In genomic region chr1:1013105-1013921, GRCh38 we compare ENCODE assay signal across 8 cellular contexts. TPM values are rescaled to one million over a fixed set of nuclear protein-coding genes. Genes with fewer than 3 reads are reported as not detected.
A peak's percentile ranks its signal among the peaks of the same experiment; 100 is the strongest.
DNase-seq lines count a peak whose midpoint lies in the region; ATAC-seq and TF ChIP-seq lines count a peak whose summit lies in the region.

Gene ISG15, plus strand, starts transcription at chr1:1013497. Its CDS starts 77 bp downstream, at chr1:1013574.

- TF ChIP-seq POLR2A in esophagus muscularis mucosa (IDR thresholded peaks at IDR 0.05; ENCODE audit: low read depth): no peak

- H3K4me3 ChIP-seq in PC-3 (ENCODE audit: low read length) (peak within 1 kb of the TSS; percentile 76), esophagus muscularis mucosa (peak within 1 kb of the TSS; percentile 65 to 76 (median 68))

- H3K36me3 ChIP-seq in PC-3 (ENCODE audit: low read depth, low read length) (no peaks in the 10 kb centered on the region), esophagus muscularis mucosa (no peaks in the 10 kb centered on the region)

- peaks cover 23% of the 10 kb centered on the region for H3K4me1 ChIP-seq in PC-3 (ENCODE audit: insufficient read depth, low read length)
- H3K4me1 ChIP-seq in esophagus muscularis mucosa: peaks cover 18 to 28% (median 24%) of the 10 kb centered on the region in 4 donors

- H3K27ac ChIP-seq in C4-2B (peak within 1 kb of the TSS; percentile 80), PC-3 (ENCODE audit: low read length) (peak within 1 kb of the TSS; percentile 66), esophagus muscularis mucosa (replicated peaks in 1 of 4) (peak within 1 kb of the TSS; percentile 85 to 93 (median 91))

- H4K20me1 ChIP-seq in PC-3 (ENCODE audit: low read length): no peaks in the 10 kb centered on the region

- H3K27me3 ChIP-seq in PC-3 (ENCODE audit: low read length) (no peaks in the 10 kb centered on the region), esophagus muscularis mucosa (no peaks in the 10 kb centered on the region)

- intact Hi-C loops in PC-3 (cut with micrococcal nuclease) (loop anchor here (1.0 to 5.0 kb wide), 2 partner anchors 13 to 104 kb away; partner anchors contain the start of genes C1orf159 and HES4), esophagus muscularis mucosa (cut with DNase I) (no loop called here)

- peaks cover 4% of the 10 kb centered on the region for H3K27me3 Mint-ChIP-seq in activated T-cell treated with anti-CD3 and anti-CD28 coated beads, Interleukin-2, amount 50 U/mL, for 4 hours (ENCODE audit: low read depth)

- H3K36me3 Mint-ChIP-seq in activated T-cell treated with anti-CD3 and anti-CD28 coated beads, Interleukin-2, amount 50 U/mL, for 4 hours (ENCODE audit: insufficient read depth): peaks cover 2% of the 10 kb centered on the region

- H3K79me2 ChIP-seq in PC-3 (ENCODE audit: low read length): peaks cover 22% of the 10 kb centered on the region

- CTCF ChIA-PET in PC-3 (lab: Charles Lee): interaction anchor here (0.7 to 1.5 kb wide), 5 partner anchors 11 to 55 kb away, joined by 3 to 7 read pairs (median 4); no protein-coding TSS in a partner anchor

- H3K4me1 Mint-ChIP-seq in activated T-cell treated with anti-CD3 and anti-CD28 coated beads, Interleukin-2, amount 50 U/mL, for 4 hours (ENCODE audit: low read depth): peaks cover 37% of the 10 kb centered on the region

- peak within 1 kb of the TSS; percentile 49 for H2AFZ ChIP-seq in PC-3 (ENCODE audit: low read length)

- peak within 1 kb of the TSS; percentile 71 for H3K9ac ChIP-seq in PC-3 (ENCODE audit: low read length)

- WGBS in esophagus muscularis mucosa: 6% methylated on average over 21 of the region's 30 CpGs

- TSS peak; percentile 89 for BruUV-seq in PC-3 (replicated peaks; lab: Mats Ljungman, UMichigan)

- TF ChIP-seq EP300 in esophagus muscularis mucosa (IDR thresholded peaks at IDR 0.05): no peak

- no peaks in the 10 kb centered on the region for H3F3A ChIP-seq in PC-3 (ENCODE audit: low read length, unreplicated experiment)

- no peaks in the 10 kb centered on the region for H3K9me3 ChIP-seq in PC-3 (ENCODE audit: low read length)
- no peaks in the 10 kb centered on the region for H3K9me3 ChIP-seq in esophagus muscularis mucosa

- ATAC-seq in GM19324 (IDR thresholded peaks at IDR 0.05; ENCODE audit: low FRiP score, unreplicated experiment): peak; percentile 77
- peak; percentile 77 for ATAC-seq in HG03460 (IDR thresholded peaks at IDR 0.05; ENCODE audit: unreplicated experiment)
- ATAC-seq in PC-3: peak; percentile 72
- peak; percentile 92 for ATAC-seq in activated T-cell treated with anti-CD3 and anti-CD28 coated beads, Interleukin-2, amount 50 U/mL, for 4 hours

- no peaks in the 10 kb centered on the region for H3K9me2 ChIP-seq in PC-3 (replicated peaks; ENCODE audit: low read length)

- H3K9me3 Mint-ChIP-seq in activated T-cell treated with anti-CD3 and anti-CD28 coated beads, Interleukin-2, amount 50 U/mL, for 4 hours: no peaks in the 10 kb centered on the region

- peak within 1 kb of the TSS; percentile 96 for H3K4me2 ChIP-seq in PC-3 (ENCODE audit: low read length)

- peak within 1 kb of the TSS; percentile 91 for H3K4me3 Mint-ChIP-seq in activated T-cell treated with anti-CD3 and anti-CD28 coated beads, Interleukin-2, amount 50 U/mL, for 4 hours

- DNase-seq in PC-3 (peak; percentile 97), esophagus muscularis mucosa (ENCODE audit: extremely low spot score) (peak; percentile 98), myocyte (ENCODE audit: low read depth) (peak; percentile 90)
- peak; percentile 86 for DNase-seq in activated T-cell treated with anti-CD3 and anti-CD28 coated beads, Interleukin-2, amount 50 U/mL, for 4 hours
- peak; percentile 70 to 75 for DNase-seq in stimulated activated CD8-positive, alpha-beta memory T cell treated with anti-CD3 and anti-CD28 coated beads, Interleukin-7, amount 100 ng/mL, for 48 hours (ENCODE audit: extremely low read depth in 1 of 2, low read depth in 1 of 2)

- TF ChIP-seq CTCF in C4-2B (conservative IDR thresholded peaks at IDR 0.05) (no peak), PC-3 (conservative IDR thresholded peaks at IDR 0.05; ENCODE audit: low read depth, low read length) (no peak), esophagus muscularis mucosa (IDR thresholded peaks at IDR 0.05) (peak in 1 of 3 experiments; percentile 23)

- POLR2A ChIA-PET in PC-3 (lab: Charles Lee; ENCODE audit: unreplicated experiment): interaction anchor here (0.6 to 1.2 kb wide), 7 partner anchors 8 to 268 kb away, joined by 3 to 8 read pairs (median 4); no protein-coding TSS in a partner anchor

RNA-seq across cellular contexts. Expression of gene ISG15, which starts in this region (rescaled TPM):
- total RNA-seq in PC-3 (2014; rRNA removed): 749 and 758 TPM in 2 replicates
- 10 to 100 TPM; 22.3 to 23.7 (median 22.9) TPM for total RNA-seq in activated T-cell treated with anti-CD3 and anti-CD28 coated beads, Interleukin-2, amount 50 U/mL, for 4 hours
- 10 to 100 TPM; 39.4 to 74.9 (median 41.1) TPM for total RNA-seq in esophagus muscularis mucosa
- 103 and 148 TPM in 2 replicates for total RNA-seq in myocyte
- 62.8 TPM for polyA plus RNA-seq in myocyte (2012)

Comparison
In these comparisons a context has a peak if more than half of its experiments do, and no peak if none do; other contexts are left out.
1. Peak in every context shown above with its lines: DNase-seq, ATAC-seq, H3K4me3 ChIP-seq and H3K27ac ChIP-seq.